1 cellular context compared by ENCODE assay signal in the genomic region with DNA sequence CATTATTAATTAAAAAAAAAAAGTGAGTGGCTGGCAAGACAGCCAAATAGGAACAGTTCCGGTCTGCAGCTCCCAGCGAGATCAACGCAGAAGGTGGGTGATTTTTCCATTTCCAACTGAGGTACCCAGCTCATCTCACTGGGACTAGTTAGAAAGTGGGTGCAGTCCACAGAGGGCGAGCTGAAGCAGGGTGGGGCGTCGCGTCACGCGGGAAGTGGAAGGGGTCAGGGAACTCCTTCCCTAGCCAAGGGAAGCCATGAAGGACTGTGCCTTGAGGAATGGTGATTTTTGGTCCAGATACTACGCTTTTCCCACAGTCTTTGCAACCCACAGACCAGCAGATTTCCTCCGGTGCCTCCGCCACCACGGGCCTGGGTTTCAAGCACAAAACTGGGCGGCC.
TF ChIP-seq lines count a peak whose summit lies in the region.

No MANE protein-coding gene starts in this region.

TF ChIP-seq in WTC11, 78 proteins besides CTCF, POLR2A, EP300 and RAD21:
- no peak for TF ChIP-seq ATF1 (CRISPR knock-in tag; IDR thresholded peaks at IDR 0.05)
- TF ChIP-seq EMX1 (CRISPR knock-in tag; IDR thresholded peaks at IDR 0.05) = no peak
- no peak for TF ChIP-seq ZNF423 (CRISPR knock-in tag; IDR thresholded peaks at IDR 0.05)
- TF ChIP-seq ARID4B (CRISPR knock-in tag; IDR thresholded peaks at IDR 0.05; ENCODE audit: borderline replicate concordance) = no peak
- TF ChIP-seq, protein P1, sequence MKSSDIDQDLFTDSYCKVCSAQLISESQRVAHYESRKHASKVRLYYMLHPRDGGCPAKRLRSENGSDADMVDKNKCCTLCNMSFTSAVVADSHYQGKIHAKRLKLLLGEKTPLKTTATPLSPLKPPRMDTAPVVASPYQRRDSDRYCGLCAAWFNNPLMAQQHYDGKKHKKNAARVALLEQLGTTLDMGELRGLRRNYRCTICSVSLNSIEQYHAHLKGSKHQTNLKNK (CRISPR knock-in tag; IDR thresholded peaks at IDR 0.05) = no peak
- no peak for TF ChIP-seq JUN (CRISPR knock-in tag; IDR thresholded peaks at IDR 0.05)
- TF ChIP-seq NFYB (CRISPR knock-in tag; conservative IDR thresholded peaks at IDR 0.05; ENCODE audit: low read depth) = no peak
